In the genomic region with DNA sequence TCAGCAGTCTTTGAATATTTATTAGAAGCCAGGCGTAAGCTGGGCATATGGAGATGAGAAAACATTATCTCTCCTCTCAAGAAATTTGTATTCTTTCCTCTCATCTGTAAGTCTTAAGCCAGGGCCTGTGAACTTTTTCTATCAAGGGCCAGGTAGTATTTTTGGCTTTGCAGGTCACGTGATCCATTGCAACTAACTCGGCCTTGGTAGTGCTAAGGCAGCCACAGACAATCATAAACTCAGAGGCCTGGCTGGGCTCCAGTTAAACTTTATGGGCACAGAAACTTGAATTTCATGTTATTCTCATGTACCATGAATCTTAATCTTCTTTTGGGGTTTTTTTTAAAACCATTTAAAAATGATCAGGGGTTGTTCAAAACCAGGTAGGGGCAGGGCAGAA, we compare ENCODE assay signal across 22 cellular contexts.
"Had no signal": no experiment of that assay in that cellular context is flagged by ENCODE, and none has a peak within 500 bp of the region (broad histone marks: within the 10 kb centered on the region; RNA-seq: fewer than 3 reads in every experiment).

No MANE protein-coding gene starts in this region.

- ATAC-seq: Panc1, PC-3, T-cell had no signal

- H3K4me3 Mint-ChIP-seq: T-cell had no signal

- H3K4me2 ChIP-seq: SK-N-SH had no signal

- H3K9me3 ChIP-seq: MG63, SK-N-SH had no signal

- H3K27ac Mint-ChIP-seq: T-cell had no signal

- DNase-seq: IMR-90, KBM-7, MG63, NCI-H1092, NCI-H1105 treated with DMSO at 0.1 percent for 48 hours, NCI-H1417 treated with DMSO at 0.1 percent for 48 hours, NCI-H146, NCI-H1694 treated with DMSO at 0.1 percent for 48 hours, NCI-H1930, NCI-H2081, NCI-H2107, NCI-H2227 treated with DMSO at 0.1 percent for 48 hours, NCI-H524, NCI-H526 treated with DMSO at 0.1 percent for 48 hours, NCI-H748 treated with DMSO at 0.1 percent for 48 hours, PC-3, SHP77, SK-N-SH, SW 1271, T-cell had no signal

- H3K27me3 ChIP-seq: MG63 had no signal

- H3K27ac ChIP-seq: RWPE1 had no signal

- H3K4me3 ChIP-seq: MG63 had no signal

- H3K36me3 ChIP-seq: MG63 had no signal

- H3K36me3 Mint-ChIP-seq: T-cell had no signal

- H3K9ac ChIP-seq: SK-N-SH had no signal
